ENCODE assay signal across 28 cellular contexts in the genomic region with DNA sequence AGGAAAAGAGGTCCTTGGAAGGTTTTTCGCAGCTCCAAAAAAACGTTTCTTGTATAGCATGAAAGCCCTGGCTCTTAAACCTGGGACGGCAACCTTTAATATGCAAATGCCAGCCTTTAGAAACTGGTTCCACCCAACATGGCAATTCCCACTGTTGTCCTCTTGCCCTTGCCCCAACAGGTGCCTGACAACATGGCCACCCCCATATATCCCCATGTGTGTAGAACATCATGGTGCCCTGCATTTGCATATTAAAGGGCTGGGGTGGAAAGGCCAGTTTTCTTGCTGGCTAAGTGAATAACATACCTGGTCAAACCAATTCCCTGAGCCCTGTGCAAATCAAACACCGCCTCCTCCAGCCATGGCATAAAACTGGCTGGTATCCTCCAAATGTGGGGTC. TPM values are rescaled to one million over a fixed set of nuclear protein-coding genes. Genes with fewer than 3 reads are reported as not detected.
DNase-seq lines count a peak whose midpoint lies in the region; ATAC-seq, FAIRE-seq and TF ChIP-seq lines count a peak whose summit lies in the region.
"Had no signal": no experiment of that assay in that cellular context is flagged by ENCODE, and none has a peak within 500 bp of the region (broad histone marks: within the 10 kb centered on the region; RNA-seq: fewer than 3 reads in every experiment).

No MANE protein-coding gene starts in this region.

- H3K4me2 ChIP-seq in H1 (ENCODE audit: insufficient read depth in 1 of 2, low read depth in 2 of 2, low read length in 2 of 2), result no peak overlapping the region
- no peak overlapping the region for H3K4me2 ChIP-seq in mesendoderm (ENCODE audit: low read length)
- H3K4me2 ChIP-seq: A549, BLaER1 had no signal

- no peak overlapping the region for H3K4ac ChIP-seq in H1 (replicated peaks; ENCODE audit: insufficient read length, low read depth, low read length)
- H3K4ac ChIP-seq in mesendoderm (ENCODE audit: low read depth, low read length), result no peak overlapping the region

- no peak overlapping the region for H4K8ac ChIP-seq in H1 (ENCODE audit: extremely low read depth, insufficient read depth, low read length)
- no peak overlapping the region for H4K8ac ChIP-seq in mesendoderm (ENCODE audit: low read depth, low read length)

- H2AK5ac ChIP-seq in H1 (ENCODE audit: low read depth, low read length) (no peak overlapping the region), mesendoderm (ENCODE audit: low read length) (no peak overlapping the region)

- H4K91ac ChIP-seq in H1 (replicated peaks; ENCODE audit: insufficient read length, low read length), result no peak overlapping the region

- POLR2A ChIA-PET in H1 (lab: Charles Lee; ENCODE audit: partially characterized antibody), result no interaction called here

- no peaks in the 10 kb centered on the region for H3K27me3 ChIP-seq in NT2/D1 (ENCODE audit: insufficient read depth, insufficient read length)
- no peaks in the 10 kb centered on the region for H3K27me3 ChIP-seq in H1 (replicated peaks in 1 of 4; ENCODE audit: control insufficient read depth in 3 of 4, extremely low read depth in 1 of 4, insufficient read depth in 3 of 4, low read length in 3 of 4)
- no peaks in the 10 kb centered on the region for H3K27me3 ChIP-seq in mesendoderm (ENCODE audit: insufficient read depth, low read length, poor library complexity)
- H3K27me3 ChIP-seq in tibial nerve, result no peaks in the 10 kb centered on the region
- H3K27me3 ChIP-seq: BE2C, BLaER1 had no signal

- WGBS in H1 (ENCODE audit: extremely low coverage in 1 of 2, insufficient coverage in 1 of 2, insufficient read length in 1 of 2, insufficient replicate concordance in 2 of 2, low coverage in 1 of 2, low lambda C conversion rate in 2 of 2, missing lambda C conversion rate in 1 of 2), 2 experiments, result 52% methylated on average over 4 of the region's 4 CpGs; no CpG with 5 or more reads in 1 of the 2 experiments
- WGBS in mesendoderm (ENCODE audit: extremely low coverage, insufficient coverage, low lambda C conversion rate), result no CpG with 5 or more reads among the region's 4 CpGs
- 38 to 43% methylated on average over 4 of the region's 4 CpGs for whole genome bisulfite sequencing in tibial nerve, 2 donors

- no peak for TF ChIP-seq CTCF in H1 (IDR thresholded peaks at IDR 0.05; ENCODE audit: control extremely low read depth in 1 of 3, insufficient read depth in 1 of 3, low read depth in 1 of 3, low read length in 3 of 3)
- TF ChIP-seq CTCF in tibial nerve (IDR thresholded peaks at IDR 0.05), result no peak

- H2BK5ac ChIP-seq in H1 (ENCODE audit: low read depth, low read length) (no peak overlapping the region), mesendoderm (ENCODE audit: low read length) (no peak overlapping the region)

- no peak for FAIRE-seq in H1 (lab: Jason Lieb, UNC)
- FAIRE-seq: A549, GM12878, GM12892, GM18507 had no signal

- no peaks in the 10 kb centered on the region for H4K20me1 ChIP-seq in H1 (replicated peaks in 1 of 2; ENCODE audit: control insufficient read depth in 1 of 2, insufficient read depth in 2 of 2, low read length in 2 of 2)
- H4K20me1 ChIP-seq: BLaER1 had no signal

- H2BK120ac ChIP-seq in H1 (replicated peaks; ENCODE audit: low read depth, low read length), result no peak overlapping the region
- peak overlapping the region; percentile 92 for H2BK120ac ChIP-seq in mesendoderm (ENCODE audit: low read depth, low read length)

- H3K56ac ChIP-seq in H1 (replicated peaks; ENCODE audit: insufficient read length, low read depth, low read length) (no peak overlapping the region), mesendoderm (ENCODE audit: low read length) (no peak overlapping the region)

- H3K23me2 ChIP-seq in H1 (ENCODE audit: low read depth, low read length), result no peaks in the 10 kb centered on the region

- DNase-seq in ELF-1 (ENCODE audit: low read depth, low spot score) (peak; percentile 5), NT2/D1 (ENCODE audit: low read depth, low spot score) (peak; percentile 1), H1 (ENCODE audit: low read depth in 1 of 2, low spot score in 2 of 2) (no peak), mesendoderm (no peak), tibial nerve (ENCODE audit: low spot score in 2 of 2) (no peak), head of caudate nucleus (no peak)
- DNase-seq: ACHN; BE2C; C1 segment of cervical spinal cord; CD4-positive, alpha-beta memory T cell; CD4-positive, CD25-positive, alpha-beta regulatory T cell; CD8-positive, alpha-beta memory T cell; COR-L47; DMS 273 treated with DMSO at 0.1 percent for 48 hours; DMS153; DMS79 treated with DMSO at 0.1 percent for 48 hours; GDM1 had no signal

- H3K9ac ChIP-seq in NT2/D1 (ENCODE audit: insufficient read length, low read depth) (no peak overlapping the region), H1 (replicated peaks in 1 of 4; ENCODE audit: extremely low read depth in 1 of 4, low read depth in 3 of 4, low read length in 3 of 4) (no peak overlapping the region), mesendoderm (ENCODE audit: low read length) (no peak overlapping the region)
- H3K9ac ChIP-seq: BLaER1 had no signal

- H2AFZ ChIP-seq in H1 (ENCODE audit: low read length), result no peak overlapping the region

- intact Hi-C loops in head of caudate nucleus (cut with DNase I), result no loop called here

- H3K23ac ChIP-seq in H1 (ENCODE audit: insufficient read length) (no peak overlapping the region), mesendoderm (ENCODE audit: low read length) (no peak overlapping the region)

- H3K4me1 ChIP-seq in NT2/D1 (ENCODE audit: insufficient read depth, insufficient read length) (no peaks in the 10 kb centered on the region), H1 (replicated peaks in 1 of 4; ENCODE audit: control insufficient read depth in 3 of 4, insufficient read depth in 4 of 4, low read length in 3 of 4) (no peaks in the 10 kb centered on the region), mesendoderm (ENCODE audit: control insufficient read depth, low read depth, low read length) (no peaks in the 10 kb centered on the region), tibial nerve (no peaks in the 10 kb centered on the region)
- H3K4me1 ChIP-seq: A549, BE2C had no signal

- TF ChIP-seq RAD21 in H1 (IDR thresholded peaks at IDR 0.05 in 1 of 2, conservative IDR thresholded peaks at IDR 0.05 in 1 of 2; ENCODE audit: low read depth in 2 of 2, low read length in 2 of 2), result no peak

- H3K36me3 ChIP-seq in NT2/D1 (ENCODE audit: insufficient read depth, insufficient read length, low read length), result no peaks in the 10 kb centered on the region
- no peaks in the 10 kb centered on the region for H3K36me3 ChIP-seq in H1 (ENCODE audit: control insufficient read depth in 2 of 4, insufficient read depth in 4 of 4, low read length in 3 of 4)
- no peaks in the 10 kb centered on the region for H3K36me3 ChIP-seq in mesendoderm (ENCODE audit: control insufficient read depth, insufficient read depth, low read length)
- H3K36me3 ChIP-seq in tibial nerve, result no peaks in the 10 kb centered on the region
- H3K36me3 ChIP-seq: BE2C, BLaER1 had no signal

- no peaks in the 10 kb centered on the region for H3K9me3 ChIP-seq in NT2/D1 (ENCODE audit: insufficient read depth, low read length)
- peaks cover 0 to 2% of the 10 kb centered on the region in 2 experiments; a peak in 1 of 4 replicates for H3K9me3 ChIP-seq in H1 (ENCODE audit: insufficient read depth in 2 of 2, low read depth in 1 of 2, low read length in 1 of 2)
- H3K9me3 ChIP-seq in tibial nerve, result no peaks in the 10 kb centered on the region
- H3K9me3 ChIP-seq: A549, BE2C, BLaER1 had no signal

- ATAC-seq in HG03139 (IDR thresholded peaks at IDR 0.05; ENCODE audit: unreplicated experiment), result no peak
- ATAC-seq: A549, GM12878 had no signal

- no peak overlapping the region for H3K14ac ChIP-seq in H1 (ENCODE audit: insufficient read length)

- H2BK15ac ChIP-seq in H1 (ENCODE audit: low read length), result no peak overlapping the region
- H2BK15ac ChIP-seq in mesendoderm (replicated peaks; ENCODE audit: low read depth), result no peak overlapping the region

- H3K79me2 ChIP-seq in H1 (ENCODE audit: control insufficient read depth in 1 of 2, insufficient read depth in 2 of 2, low read length in 2 of 2), result no peaks in the 10 kb centered on the region
- H3K79me2 ChIP-seq in mesendoderm (ENCODE audit: control insufficient read depth, insufficient read depth, low read length), result no peaks in the 10 kb centered on the region

- CTCF ChIA-PET in H1 (lab: Charles Lee; ENCODE audit: partially characterized antibody), result no interaction called here

- TF ChIP-seq EP300 in H1 (IDR thresholded peaks at IDR 0.05; ENCODE audit: borderline replicate concordance in 1 of 2, low read depth in 2 of 2, low read length in 2 of 2) (no peak), tibial nerve (IDR thresholded peaks at IDR 0.05) (no peak)

- no peak overlapping the region for H2BK12ac ChIP-seq in H1 (ENCODE audit: low read depth, low read length)

- H2BK20ac ChIP-seq in H1 (ENCODE audit: low read length), result no peak overlapping the region

- TF ChIP-seq POLR2A in H1 (IDR thresholded peaks at IDR 0.05; ENCODE audit: control extremely low read depth in 1 of 2, low read depth in 2 of 2, low read length in 2 of 2), result no peak
- TF ChIP-seq POLR2A in tibial nerve (IDR thresholded peaks at IDR 0.05), result no peak

- H3K79me1 ChIP-seq in H1 (ENCODE audit: low read depth, low read length), result no peaks in the 10 kb centered on the region
- no peaks in the 10 kb centered on the region for H3K79me1 ChIP-seq in mesendoderm (ENCODE audit: low read length)

- no peak overlapping the region for H3K27ac ChIP-seq in H1 (ENCODE audit: low read depth, low read length)
- H3K27ac ChIP-seq in mesendoderm (ENCODE audit: low read depth, low read length), result no peak overlapping the region
- H3K27ac ChIP-seq in tibial nerve, result no peak overlapping the region
- H3K27ac ChIP-seq: 22Rv1, A549, BLaER1 had no signal

- H4K5ac ChIP-seq in H1 (ENCODE audit: insufficient read length, low read depth, low read length) (no peak overlapping the region), mesendoderm (ENCODE audit: low read length) (no peak overlapping the region)

- H3K4me3 ChIP-seq in NT2/D1 (ENCODE audit: insufficient read length, low read depth) (no peak overlapping the region), H1 (ENCODE audit: extremely low read depth in 1 of 4, insufficient read depth in 2 of 4, low read depth in 3 of 4, low read length in 4 of 4) (no peak overlapping the region), mesendoderm (ENCODE audit: low read length) (no peak overlapping the region), tibial nerve (no peak overlapping the region)
- H3K4me3 ChIP-seq: A549, BLaER1, GM12878 had no signal

- H3K18ac ChIP-seq in H1 (ENCODE audit: extremely low read depth, low read length), result no peak overlapping the region
- peak overlapping the region; percentile 5 for H3K18ac ChIP-seq in mesendoderm (ENCODE audit: low read length)

RNA-seq across cellular contexts. Expression of gene GLRA3, which starts 26.0 kb away (rescaled TPM):
- not detected in 2 replicates for total RNA-seq in H1 (2021; fragmentation: NEBNext Ultra II Directional; extraction: Animal tissue kit (Norgen Biotek cat#: 25700))
- polyA plus RNA-seq in H1 (2011; rRNA removed), result 0.02 TPM in 1 of 2 replicates, not detected in the other
- polyA plus RNA-seq in H1 (2011; cell fraction: cytosol; rRNA removed), result 0.03 TPM
- polyA plus RNA-seq in H1 (2011; cell fraction: nucleus; rRNA removed), result 0.03 TPM
- 0.03 TPM in 1 of 4 replicates, not detected in the others for polyA plus RNA-seq in H1 (2012, experiment 1 of 2)
- not detected for polyA plus RNA-seq in H1 (2012, experiment 2 of 2)
- polyA plus RNA-seq in H1 (2013, experiment 1 of 2), result 0.10 TPM
- 0.09 TPM for polyA plus RNA-seq in H1 (2013, experiment 2 of 2)
- polyA minus RNA-seq in H1 (2011; rRNA and poly(A)+ RNA removed), result 0.05 and 0.13 TPM in 2 replicates
- polyA minus RNA-seq in H1 (2011; cell fraction: cytosol; rRNA and poly(A)+ RNA removed), result not detected
- 0.60 TPM for polyA minus RNA-seq in H1 (2011; cell fraction: nucleus; rRNA and poly(A)+ RNA removed)
- polyA plus RNA-seq in mesendoderm (2013, experiment 1 of 2), result 0.48 TPM
- 0.45 TPM for polyA plus RNA-seq in mesendoderm (2013, experiment 2 of 2)
- not detected for total RNA-seq in tibial nerve
- total RNA-seq: A172; CD4-positive, alpha-beta memory T cell; CD4-positive, CD25-positive, alpha-beta regulatory T cell; CD8-positive, alpha-beta memory T cell; G401; GM12878 had no signal
- polyA plus RNA-seq: AG04450; CD14-positive monocyte; CD4-positive, alpha-beta memory T cell; CD4-positive, CD25-positive, alpha-beta regulatory T cell; CD8-positive, alpha-beta memory T cell; GM12878 had no signal

Comparison
In these comparisons a context has a peak if more than half of its experiments do, and no peak if none do; other contexts are left out.
1. DNase-seq: peak in ELF-1 (single experiment) and NT2/D1 (single experiment); none in H1 (0 of 2), mesendoderm (single experiment), tibial nerve (0 of 2) and head of caudate nucleus (0 of 42).